1 cellular context compared by ENCODE assay signal in the genomic region with DNA sequence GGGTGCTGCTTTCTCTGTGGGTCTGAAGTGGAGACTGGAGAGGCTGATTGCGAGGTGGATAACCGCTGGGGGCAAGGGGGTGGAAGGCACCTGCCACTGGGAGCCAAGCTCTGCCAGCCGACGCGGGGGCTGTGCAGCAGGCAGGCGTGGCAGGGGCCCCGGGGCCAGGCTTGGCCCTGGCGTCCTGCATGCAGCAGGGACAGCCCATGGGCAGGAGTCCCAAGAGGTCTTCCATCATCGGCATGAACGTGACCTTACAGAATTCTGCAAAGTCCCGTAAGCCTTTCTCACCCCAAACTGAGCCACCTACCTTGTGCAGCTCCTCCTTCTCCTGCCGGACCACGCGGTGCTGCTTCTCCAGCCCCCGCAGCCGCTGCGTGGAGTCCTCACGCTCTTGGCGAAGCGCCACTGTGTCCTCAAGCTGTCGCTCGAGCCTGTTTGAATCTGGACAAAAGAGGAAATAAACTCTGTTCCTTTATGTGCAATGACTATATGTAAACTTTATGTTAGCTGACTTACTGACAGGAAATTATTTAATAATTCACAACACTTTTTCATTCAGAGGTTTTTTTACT.
TF ChIP-seq lines count a peak whose summit lies in the region.

No MANE protein-coding gene starts in this region.

TF ChIP-seq in K562, 482 proteins besides CTCF, POLR2A, EP300 and RAD21 (continued from another document):
- TF ChIP-seq, protein P1, sequence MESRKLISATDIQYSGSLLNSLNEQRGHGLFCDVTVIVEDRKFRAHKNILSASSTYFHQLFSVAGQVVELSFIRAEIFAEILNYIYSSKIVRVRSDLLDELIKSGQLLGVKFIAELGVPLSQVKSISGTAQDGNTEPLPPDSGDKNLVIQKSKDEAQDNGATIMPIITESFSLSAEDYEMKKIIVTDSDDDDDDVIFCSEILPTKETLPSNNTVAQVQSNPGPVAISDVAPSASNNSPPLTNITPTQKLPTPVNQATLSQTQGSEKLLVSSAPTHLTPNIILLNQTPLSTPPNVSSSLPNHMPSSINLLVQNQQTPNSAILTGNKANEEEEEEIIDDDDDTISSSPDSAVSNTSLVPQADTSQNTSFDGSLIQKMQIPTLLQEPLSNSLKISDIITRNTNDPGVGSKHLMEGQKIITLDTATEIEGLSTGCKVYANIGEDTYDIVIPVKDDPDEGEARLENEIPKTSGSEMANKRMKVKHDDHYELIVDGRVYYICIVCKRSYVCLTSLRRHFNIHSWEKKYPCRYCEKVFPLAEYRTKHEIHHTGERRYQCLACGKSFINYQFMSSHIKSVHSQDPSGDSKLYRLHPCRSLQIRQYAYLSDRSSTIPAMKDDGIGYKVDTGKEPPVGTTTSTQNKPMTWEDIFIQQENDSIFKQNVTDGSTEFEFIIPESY (CRISPR knock-in tag; IDR thresholded peaks at IDR 0.05): peak; percentile 48; the same call in 1 of the 2 replicates
- TF ChIP-seq MCM5 (IDR thresholded peaks at IDR 0.05; ENCODE audit: low read depth) (no peak), ZNF253 (CRISPR knock-in tag; conservative IDR thresholded peaks at IDR 0.05) (no peak), PCBP1 (IDR thresholded peaks at IDR 0.05; ENCODE audit: low read depth, low read length, poor library complexity, severe bottlenecking) (no peak), BRD9 (IDR thresholded peaks at IDR 0.05; ENCODE audit: low read depth, partially characterized antibody) (no peak), ZNF551 (CRISPR knock-in tag; IDR thresholded peaks at IDR 0.05) (no peak)
